In genomic region chr12:49538740-49539403, GRCh38 we compare ENCODE assay signal across 8 cellular contexts. TPM values are rescaled to one million over a fixed set of nuclear protein-coding genes. Genes with fewer than 3 reads are reported as not detected.
A peak's percentile ranks its signal among the peaks of the same experiment; 100 is the strongest.
DNase-seq lines count a peak whose midpoint lies in the region; ATAC-seq and TF ChIP-seq lines count a peak whose summit lies in the region.

Gene KCNH3 (plus strand): TSS chr12:49539030. CDS start chr12:49539417, 387 bp downstream.

- POLR2A ChIA-PET in A673 (lab: Charles Lee; ENCODE audit: low non-redundant PET), result interaction anchor here (0.9 kb wide), 1 partner anchor 202 kb away, joined by 8 read pairs; no protein-coding TSS in a partner anchor

- intact Hi-C loops in A673 (cut with micrococcal nuclease; ENCODE audit: unreplicated experiment), result no loop called here
- intact Hi-C loops in activated T-helper 2 cell treated with anti-CD3 and anti-CD28 coated beads, Interferon-gamma antibody, Interleukin-2, Interleukin-4, amounts not matched to agents 10 μg/mL and 5 μg/mL and 100 μg/mL, durations not matched to agents 14 hours and 24 hours and 36 hours (cut with micrococcal nuclease), result no loop called here

- no peak within 1 kb of the TSS for H3K27ac Mint-ChIP-seq in activated T-helper 2 cell treated with anti-CD3 and anti-CD28 coated beads, Interferon-gamma antibody, Interleukin-2, Interleukin-4, amounts not matched to agents 10 μg/mL and 5 μg/mL and 100 μg/mL, durations not matched to agents 14 hours and 24 hours and 36 hours

- H2AFZ ChIP-seq in neural cell (ENCODE audit: low read depth, low read length), result no peak within 1 kb of the TSS

- TF ChIP-seq CTCF in A673 (conservative IDR thresholded peaks at IDR 0.05; ENCODE audit: low read depth, low read length) (no peak), fibroblast of the aortic adventitia (IDR thresholded peaks at IDR 0.05; ENCODE audit: insufficient read depth, low read length) (no peak), neural cell (IDR thresholded peaks at IDR 0.05; ENCODE audit: poor library complexity, severe bottlenecking) (no peak)

- peak; percentile 61 for ATAC-seq in GM19043 (IDR thresholded peaks at IDR 0.05; ENCODE audit: low read depth, unreplicated experiment)
- ATAC-seq in stimulated activated naive CD8-positive, alpha-beta T cell treated with anti-CD3 and anti-CD28 coated beads, Interleukin-15, Interleukin-2, amounts not matched to agents 100 U/mL and 50 U/mL, for 24 hours, result peak; percentile 79

- TF ChIP-seq EP300 in Ishikawa (IDR thresholded peaks at IDR 0.05; ENCODE audit: borderline replicate concordance) (no peak), neural cell (conservative IDR thresholded peaks at IDR 0.05; ENCODE audit: poor library complexity, severe bottlenecking) (no peak)

- DNase-seq in A673 (ENCODE audit: low spot score), result peak; percentile 93
- peak; percentile 79 for DNase-seq in RPMI7951 (ENCODE audit: low read depth)
- DNase-seq in activated T-helper 2 cell treated with anti-CD3 and anti-CD28 coated beads, Interferon-gamma antibody, Interleukin-2, Interleukin-4, amounts not matched to agents 10 μg/mL and 5 μg/mL and 100 μg/mL, durations not matched to agents 14 hours and 24 hours and 36 hours (ENCODE audit: low spot score), result peak; percentile 81
- DNase-seq in fibroblast of the aortic adventitia (ENCODE audit: low read depth), result peak; percentile 55
- DNase-seq in stimulated activated naive CD8-positive, alpha-beta T cell treated with anti-CD3 and anti-CD28 coated beads, Interleukin-15, Interleukin-2, amounts not matched to agents 100 U/mL and 50 U/mL, for 24 hours, result peak; percentile 85

- peaks cover 54% of the 10 kb centered on the region for H3K27me3 Mint-ChIP-seq in activated T-helper 2 cell treated with anti-CD3 and anti-CD28 coated beads, Interferon-gamma antibody, Interleukin-2, Interleukin-4, amounts not matched to agents 10 μg/mL and 5 μg/mL and 100 μg/mL, durations not matched to agents 14 hours and 24 hours and 36 hours (ENCODE audit: low read depth)

- H3K9me3 ChIP-seq in A673 (ENCODE audit: low read depth, low read length, poor library complexity, severe bottlenecking) (no peaks in the 10 kb centered on the region), neural cell (ENCODE audit: low read length) (no peaks in the 10 kb centered on the region)

- H3K27ac ChIP-seq in A673 (ENCODE audit: low read depth, low read length, poor library complexity, severe bottlenecking), result no peak within 1 kb of the TSS
- no peak within 1 kb of the TSS for H3K27ac ChIP-seq in neural cell (ENCODE audit: low read length)

- no peaks in the 10 kb centered on the region for H3K9me3 Mint-ChIP-seq in activated T-helper 2 cell treated with anti-CD3 and anti-CD28 coated beads, Interferon-gamma antibody, Interleukin-2, Interleukin-4, amounts not matched to agents 10 μg/mL and 5 μg/mL and 100 μg/mL, durations not matched to agents 14 hours and 24 hours and 36 hours

- CTCF ChIA-PET in A673 (lab: Charles Lee), result interaction anchor here (0.6 kb wide), 2 partner anchors 85 to 642 kb away, joined by 3 to 4 read pairs; partner anchors contain the start of gene PRPF40B

- no peaks in the 10 kb centered on the region for H3F3A ChIP-seq in neural cell (ENCODE audit: insufficient read depth, low read length, poor library complexity, severe bottlenecking)

- no peaks in the 10 kb centered on the region for H3K27me3 ChIP-seq in A673 (replicated peaks; ENCODE audit: insufficient read depth, low read depth, low read length, poor library complexity)
- peaks cover 73% of the 10 kb centered on the region for H3K27me3 ChIP-seq in neural cell (ENCODE audit: insufficient read depth, low read depth, low read length)

- H3K9ac ChIP-seq in neural cell (ENCODE audit: low read length), result peak within 1 kb of the TSS; percentile 50

- H3K4me2 ChIP-seq in neural cell (ENCODE audit: low read length), result no peak within 1 kb of the TSS

- peak within 1 kb of the TSS; percentile 60 for H3K4me3 Mint-ChIP-seq in activated T-helper 2 cell treated with anti-CD3 and anti-CD28 coated beads, Interferon-gamma antibody, Interleukin-2, Interleukin-4, amounts not matched to agents 10 μg/mL and 5 μg/mL and 100 μg/mL, durations not matched to agents 14 hours and 24 hours and 36 hours (ENCODE audit: low read depth)

- peaks cover 11% of the 10 kb centered on the region for H3K4me1 ChIP-seq in A673 (ENCODE audit: insufficient read depth, low read length, poor library complexity, severe bottlenecking)

- H3K36me3 ChIP-seq in A673 (ENCODE audit: insufficient read depth, low read length, poor library complexity, severe bottlenecking), result no peaks in the 10 kb centered on the region
- H3K36me3 ChIP-seq in neural cell (ENCODE audit: insufficient read depth, low read length), result no peaks in the 10 kb centered on the region

- H3K4me3 ChIP-seq in A673 (ENCODE audit: low read depth, low read length, poor library complexity, severe bottlenecking) (peak within 1 kb of the TSS; percentile 60), fibroblast of the aortic adventitia (ENCODE audit: low read depth, low read length) (peak within 1 kb of the TSS; percentile 51), neural cell (ENCODE audit: low read length) (peak within 1 kb of the TSS; percentile 68)

- no peaks in the 10 kb centered on the region for H3K36me3 Mint-ChIP-seq in activated T-helper 2 cell treated with anti-CD3 and anti-CD28 coated beads, Interferon-gamma antibody, Interleukin-2, Interleukin-4, amounts not matched to agents 10 μg/mL and 5 μg/mL and 100 μg/mL, durations not matched to agents 14 hours and 24 hours and 36 hours (ENCODE audit: low read depth)

- TF ChIP-seq RAD21 in Ishikawa (IDR thresholded peaks at IDR 0.05; ENCODE audit: low read depth), result no peak
- no peak for TF ChIP-seq RAD21 in neural cell (conservative IDR thresholded peaks at IDR 0.05)

- BruUV-seq in A673 (replicated peaks; lab: Mats Ljungman, UMichigan), result no TSS peak

- H4K20me1 ChIP-seq in neural cell (ENCODE audit: insufficient read depth), result no peaks in the 10 kb centered on the region

- H3K9me2 ChIP-seq in neural cell (ENCODE audit: insufficient read depth, low read length), result no peaks in the 10 kb centered on the region

- no peaks in the 10 kb centered on the region for H3K79me2 ChIP-seq in neural cell (replicated peaks; ENCODE audit: insufficient read depth, low read length)

- peaks cover 4% of the 10 kb centered on the region for H3K4me1 Mint-ChIP-seq in activated T-helper 2 cell treated with anti-CD3 and anti-CD28 coated beads, Interferon-gamma antibody, Interleukin-2, Interleukin-4, amounts not matched to agents 10 μg/mL and 5 μg/mL and 100 μg/mL, durations not matched to agents 14 hours and 24 hours and 36 hours (ENCODE audit: low read depth)

TF ChIP-seq in Ishikawa, 13 proteins besides CTCF, POLR2A, EP300 and RAD21:
- TF ChIP-seq YY1 (IDR thresholded peaks at IDR 0.05; ENCODE audit: low read depth) (no peak), TCF12 (IDR thresholded peaks at IDR 0.05; ENCODE audit: low read depth) (no peak), MAX (IDR thresholded peaks at IDR 0.05) (no peak), ZBTB7A (IDR thresholded peaks at IDR 0.05; ENCODE audit: low read depth) (0 out of 2 replicates have a peak, but pooled peaks have one; percentile 37), EGR1 (IDR thresholded peaks at IDR 0.05) (0 out of 2 replicates have a peak, but pooled peaks have one; percentile 49), CEBPB (IDR thresholded peaks at IDR 0.05) (no peak), CREB1 (IDR thresholded peaks at IDR 0.05; ENCODE audit: low read depth) (no peak), TEAD4 (IDR thresholded peaks at IDR 0.05) (no peak)
- TF ChIP-seq, protein P1, sequence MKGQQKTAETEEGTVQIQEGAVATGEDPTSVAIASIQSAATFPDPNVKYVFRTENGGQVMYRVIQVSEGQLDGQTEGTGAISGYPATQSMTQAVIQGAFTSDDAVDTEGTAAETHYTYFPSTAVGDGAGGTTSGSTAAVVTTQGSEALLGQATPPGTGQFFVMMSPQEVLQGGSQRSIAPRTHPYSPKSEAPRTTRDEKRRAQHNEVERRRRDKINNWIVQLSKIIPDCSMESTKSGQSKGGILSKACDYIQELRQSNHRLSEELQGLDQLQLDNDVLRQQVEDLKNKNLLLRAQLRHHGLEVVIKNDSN (IDR thresholded peaks at IDR 0.05), result no peak

TF ChIP-seq in neural cell, 6 proteins besides CTCF, POLR2A, EP300 and RAD21:
- TF ChIP-seq TAF1 (IDR thresholded peaks at IDR 0.05; ENCODE audit: low read depth) (no peak), POLR2AphosphoS5 (IDR thresholded peaks at IDR 0.05) (peak; percentile 21)
TF ChIP-seq in neural cell: peak in this region for 1.

RNA-seq across cellular contexts. Expression of gene KCNH3, which starts in this region (rescaled TPM):
- total RNA-seq in A673 (2021), result 4.0 and 4.5 TPM in 2 replicates
- 0.20 and 0.24 TPM in 2 replicates for total RNA-seq in RPMI7951 (2014; rRNA removed; shearing (Covaris generic))
- total RNA-seq in activated T-helper 2 cell treated with anti-CD3 and anti-CD28 coated beads, Interferon-gamma antibody, Interleukin-2, Interleukin-4, amounts not matched to agents 10 μg/mL and 5 μg/mL and 100 μg/mL, durations not matched to agents 14 hours and 24 hours and 36 hours, result 2.1 and 2.9 TPM in 2 replicates
- 0.08 and 0.18 TPM in 2 replicates for total RNA-seq in fibroblast of the aortic adventitia (ENCODE audit: low replicate concordance)
- polyA plus RNA-seq in neural cell, result 0.63 and 3.0 TPM in 2 replicates
- polyA minus RNA-seq in neural cell, result 0.58 and 1.2 TPM in 2 replicates

Comparison
In these comparisons a context has a peak if more than half of its experiments do, and no peak if none do; other contexts are left out.
1. Peak in DNase-seq in RPMI7951; RNA of the gene not detected or under 1 TPM.
2. Peak in DNase-seq and H3K4me3 ChIP-seq in fibroblast of the aortic adventitia; RNA of the gene not detected or under 1 TPM.